ENCODE assay signal across 28 cellular contexts in genomic region chr7:28480595-28480994, GRCh38.
DNase-seq lines count a peak whose midpoint lies in the region; ATAC-seq and TF ChIP-seq lines count a peak whose summit lies in the region.
"Had no signal": no experiment of that assay in that cellular context is flagged by ENCODE, and none has a peak within 500 bp of the region (broad histone marks: within the 10 kb centered on the region; RNA-seq: fewer than 3 reads in every experiment).

No MANE protein-coding gene starts in this region.

- H3K27me3 ChIP-seq in GM23248 (replicated peaks; ENCODE audit: insufficient read depth) (no peaks in the 10 kb centered on the region), SJSA1 (replicated peaks) (0 out of 2 replicates have a peak, but pooled peaks cover 3% of the 10 kb centered on the region), fibroblast of lung (ENCODE audit: control insufficient read depth, insufficient read depth, low read length) (no peaks in the 10 kb centered on the region), heart right ventricle (no peaks in the 10 kb centered on the region)
- H3K27me3 ChIP-seq: colonic mucosa, thyroid gland, vagina had no signal

- H3K27ac ChIP-seq in GM23248 (no peak overlapping the region), SJSA1 (peak overlapping the region; percentile 42), fibroblast of lung (ENCODE audit: insufficient read depth, low read length) (no peak overlapping the region), heart right ventricle (no peak overlapping the region)
- H3K27ac ChIP-seq: A549, colonic mucosa, thyroid gland, vagina had no signal

- H3K4me2 ChIP-seq in GM23248 (ENCODE audit: unreplicated experiment), result peak overlapping the region; percentile 21
- H3K4me2 ChIP-seq in fibroblast of lung (ENCODE audit: extremely low read depth, insufficient read depth, low read length), result no peak overlapping the region
- H3K4me2 ChIP-seq: A549 had no signal

- DNase-seq in GM23248, result no peak
- DNase-seq in SJSA1 (ENCODE audit: low read depth in 1 of 2, low spot score in 2 of 2), result no peak
- peak; percentile 10 to 12 for DNase-seq in fibroblast of lung (ENCODE audit: low read depth in 2 of 2)
- no peak for DNase-seq in osteocyte (ENCODE audit: extremely low spot score, unreplicated experiment)
- DNase-seq in heart right ventricle, result no peak
- DNase-seq in iPS-NIHi11 (ENCODE audit: low spot score), result no peak
- no peak for DNase-seq in left lobe of liver (ENCODE audit: low spot score)
- DNase-seq: activated B cell treated with CpG ODN at 0.5 μM for 24 hours; activated CD4-positive, alpha-beta T cell treated with anti-CD3 and anti-CD28 coated beads, Interleukin-2, amount 50 U/mL, for 1 hour; activated effector memory CD4-positive, alpha-beta T cell treated with anti-CD3 and anti-CD28 coated beads, Interleukin-2, amount 50 U/mL, for 16 hours; activated T-cell treated with anti-CD3 and anti-CD28 coated beads, Interleukin-2, amount 50 U/mL, for 1 hour; AML-193; CD8-positive, alpha-beta T cell; colonic mucosa; DMS 273 treated with DMSO at 0.1 percent for 48 hours; effector memory CD4-positive, alpha-beta T cell; H9; left ventricle myocardium superior; natural killer cell; NCI-H1092; NCI-H1694; RPMI8226; thyroid gland had no signal

- peak overlapping the region; percentile 0 for H3K4me3 Mint-ChIP-seq in osteocyte (ENCODE audit: unreplicated experiment)
- H3K4me3 Mint-ChIP-seq: activated B cell treated with CpG ODN at 0.5 μM for 24 hours; activated naive CD8-positive, alpha-beta T cell; CD8-positive, alpha-beta T cell; IgD-negative memory B cell; natural killer cell had no signal

- no peaks in the 10 kb centered on the region for H3K36me3 Mint-ChIP-seq in osteocyte (ENCODE audit: unreplicated experiment)
- H3K36me3 Mint-ChIP-seq: activated naive CD8-positive, alpha-beta T cell; CD8-positive, alpha-beta T cell; natural killer cell had no signal

- intact Hi-C loops in heart right ventricle (cut with DNase I), result no loop called here

- H3K36me3 ChIP-seq in GM23248 (ENCODE audit: low read depth), result no peaks in the 10 kb centered on the region
- H3K36me3 ChIP-seq in SJSA1, result no peaks in the 10 kb centered on the region
- no peaks in the 10 kb centered on the region for H3K36me3 ChIP-seq in fibroblast of lung (ENCODE audit: control insufficient read depth, insufficient read depth, low read length)
- H3K36me3 ChIP-seq in heart right ventricle, result no peaks in the 10 kb centered on the region
- H3K36me3 ChIP-seq: colonic mucosa, thyroid gland, vagina had no signal

- H3K9ac ChIP-seq in GM23248 (no peak overlapping the region), fibroblast of lung (ENCODE audit: insufficient read depth, low read length) (no peak overlapping the region)

- peaks cover 57% of the 10 kb centered on the region for H3K4me1 ChIP-seq in GM23248 (ENCODE audit: insufficient read depth)
- H3K4me1 ChIP-seq in SJSA1 (replicated peaks), result peaks cover 58% of the 10 kb centered on the region
- H3K4me1 ChIP-seq in fibroblast of lung (ENCODE audit: control insufficient read depth, extremely low read depth, insufficient read depth, low read length), result no peaks in the 10 kb centered on the region
- H3K4me1 ChIP-seq in heart right ventricle, result peaks cover 0 to 46% (median 16%) of the 10 kb centered on the region in 9 donors
- H3K4me1 ChIP-seq: A549, colonic mucosa, vagina had no signal

- no peaks in the 10 kb centered on the region for H3K9me3 ChIP-seq in GM23248 (ENCODE audit: low read depth)
- H3K9me3 ChIP-seq in SJSA1 (replicated peaks), result no peaks in the 10 kb centered on the region
- H3K9me3 ChIP-seq in fibroblast of lung (ENCODE audit: control insufficient read depth, insufficient read depth, low read depth, low read length), result no peaks in the 10 kb centered on the region
- H3K9me3 ChIP-seq in heart right ventricle, result no peaks in the 10 kb centered on the region
- H3K9me3 ChIP-seq: A549, colonic mucosa, thyroid gland, vagina had no signal

- no peaks in the 10 kb centered on the region for H3K9me2 ChIP-seq in GM23248 (ENCODE audit: insufficient read depth)

- peaks cover 50% of the 10 kb centered on the region for H3F3A ChIP-seq in GM23248 (ENCODE audit: insufficient read depth)

- H2AFZ ChIP-seq in GM23248 (no peak overlapping the region), fibroblast of lung (ENCODE audit: low read length) (no peak overlapping the region)

- H3K79me2 ChIP-seq in GM23248 (ENCODE audit: insufficient read depth) (no peaks in the 10 kb centered on the region), fibroblast of lung (ENCODE audit: control insufficient read depth, insufficient read depth, low read length) (no peaks in the 10 kb centered on the region)

- in situ Hi-C loops in GM23248 (cut with MboI), result no loop called here

- H3K4me3 ChIP-seq in GM23248 (no peak overlapping the region), SJSA1 (no peak overlapping the region), fibroblast of lung (replicated peaks in 1 of 4; ENCODE audit: control extremely low read depth in 1 of 4, insufficient read depth in 1 of 4, low read depth in 3 of 4, low read length in 4 of 4) (no peak overlapping the region), heart right ventricle (no peak overlapping the region)
- H3K4me3 ChIP-seq: A549, colonic mucosa, thyroid gland, vagina had no signal

- H4K20me1 ChIP-seq in GM23248 (ENCODE audit: insufficient read depth) (no peaks in the 10 kb centered on the region), fibroblast of lung (ENCODE audit: control insufficient read depth, extremely low read depth, insufficient read depth, low read length) (no peaks in the 10 kb centered on the region)

- H3K27me3 Mint-ChIP-seq in osteocyte (ENCODE audit: unreplicated experiment), result no peaks in the 10 kb centered on the region

- peak overlapping the region; percentile 32 for H3K27ac Mint-ChIP-seq in osteocyte (ENCODE audit: unreplicated experiment)
- H3K27ac Mint-ChIP-seq: activated B cell treated with CpG ODN at 0.5 μM for 24 hours; activated naive CD8-positive, alpha-beta T cell; CD8-positive, alpha-beta T cell; H9; IgD-negative memory B cell; natural killer cell had no signal

- H3K4me1 Mint-ChIP-seq in osteocyte (ENCODE audit: unreplicated experiment), result peaks cover 53% of the 10 kb centered on the region

- ATAC-seq in HG03159 (IDR thresholded peaks at IDR 0.05; ENCODE audit: unreplicated experiment) (no peak), heart right ventricle (no peak), left lobe of liver (no peak)
- ATAC-seq: A549; CD8-positive, alpha-beta T cell had no signal

- no peaks in the 10 kb centered on the region for H3K9me3 Mint-ChIP-seq in osteocyte (ENCODE audit: unreplicated experiment)
- H3K9me3 Mint-ChIP-seq: activated B cell treated with CpG ODN at 0.5 μM for 24 hours; CD8-positive, alpha-beta T cell; H9; IgD-negative memory B cell; natural killer cell had no signal

- WGBS in GM23248 (ENCODE audit: low coverage in 1 of 2, low lambda C conversion rate in 2 of 2, missing lambda C conversion rate in 2 of 2), 2 experiments, result 98 to 100% methylated on average over 3 of the region's 3 CpGs
- WGBS in heart right ventricle, 2 donors, result 96 to 97% methylated on average over 3 of the region's 3 CpGs

- TF ChIP-seq CTCF in fibroblast of lung (conservative IDR thresholded peaks at IDR 0.05 in 1 of 2, IDR thresholded peaks at IDR 0.05 in 1 of 2; ENCODE audit: low read depth in 1 of 2, low read length in 2 of 2), result no peak
- no peak for TF ChIP-seq CTCF in osteocyte (IDR thresholded peaks at IDR 0.05)
- no peak for TF ChIP-seq CTCF in heart right ventricle (IDR thresholded peaks at IDR 0.05)

Comparison
In these comparisons a context has a peak if more than half of its experiments do, and no peak if none do; other contexts are left out.
1. DNase-seq: peak in fibroblast of lung (2 of 2); none in GM23248 (single experiment), SJSA1 (0 of 2), osteocyte (single experiment), heart right ventricle (0 of 2), iPS-NIHi11 (single experiment) and left lobe of liver (single experiment).